Comparison of ENCODE assay signal across 1 cellular context in the genomic region with DNA sequence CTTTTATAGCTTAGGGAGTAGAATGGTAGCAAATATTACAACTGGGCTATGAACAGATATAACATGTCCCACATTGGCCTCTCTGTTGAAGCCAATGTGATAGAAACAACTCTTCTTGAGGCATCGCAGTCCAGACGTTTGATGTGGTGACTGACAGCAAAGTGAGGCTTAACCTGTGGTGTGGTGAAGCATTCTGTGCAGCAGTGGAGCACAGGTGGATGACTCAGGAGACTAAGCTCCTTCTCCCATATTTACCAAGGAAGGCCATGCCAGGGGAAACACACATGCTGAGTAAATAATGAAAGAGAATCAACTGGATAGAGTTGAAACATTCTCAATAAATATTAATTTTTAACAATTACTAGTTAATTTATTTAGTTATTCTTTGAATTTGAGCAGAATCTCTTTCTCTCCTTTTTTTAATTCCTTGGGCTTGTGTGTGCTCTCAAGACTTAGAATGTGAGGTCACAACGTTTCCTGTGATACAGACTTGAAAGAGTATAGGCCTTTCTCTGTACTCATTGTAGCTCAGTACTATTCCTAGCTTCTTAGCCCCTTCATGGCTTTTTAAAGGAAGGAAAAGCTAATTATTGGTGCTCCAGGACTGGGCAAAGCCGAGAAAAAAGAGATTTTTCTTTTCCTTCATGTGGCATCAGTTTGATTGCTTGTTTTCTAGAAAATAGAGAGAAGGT.
TF ChIP-seq lines count a peak whose summit lies in the region.

No MANE protein-coding gene starts in this region.

TF ChIP-seq in GM23338, 12 proteins besides CTCF, POLR2A, EP300 and RAD21:
- TF ChIP-seq ZNF114 (CRISPR knock-in tag; IDR thresholded peaks at IDR 0.05) (no peak), CREB1 (CRISPR knock-in tag; IDR thresholded peaks at IDR 0.05; ENCODE audit: low read depth) (no peak), JUNB (IDR thresholded peaks at IDR 0.05; ENCODE audit: unreplicated experiment) (no peak), NANOG (IDR thresholded peaks at IDR 0.05; ENCODE audit: borderline replicate concordance) (no peak), EZH2 (IDR thresholded peaks at IDR 0.05; ENCODE audit: low read depth, unreplicated experiment) (no peak), POLR2AphosphoS5 (IDR thresholded peaks at IDR 0.05; ENCODE audit: low read depth) (no peak), STAT1 (IDR thresholded peaks at IDR 0.05; ENCODE audit: unreplicated experiment) (no peak), EZH2phosphoT487 (IDR thresholded peaks at IDR 0.05; ENCODE audit: unreplicated experiment) (no peak), ZNF331 (CRISPR knock-in tag; IDR thresholded peaks at IDR 0.05; ENCODE audit: low read depth) (no peak)
- TF ChIP-seq, protein P1, sequence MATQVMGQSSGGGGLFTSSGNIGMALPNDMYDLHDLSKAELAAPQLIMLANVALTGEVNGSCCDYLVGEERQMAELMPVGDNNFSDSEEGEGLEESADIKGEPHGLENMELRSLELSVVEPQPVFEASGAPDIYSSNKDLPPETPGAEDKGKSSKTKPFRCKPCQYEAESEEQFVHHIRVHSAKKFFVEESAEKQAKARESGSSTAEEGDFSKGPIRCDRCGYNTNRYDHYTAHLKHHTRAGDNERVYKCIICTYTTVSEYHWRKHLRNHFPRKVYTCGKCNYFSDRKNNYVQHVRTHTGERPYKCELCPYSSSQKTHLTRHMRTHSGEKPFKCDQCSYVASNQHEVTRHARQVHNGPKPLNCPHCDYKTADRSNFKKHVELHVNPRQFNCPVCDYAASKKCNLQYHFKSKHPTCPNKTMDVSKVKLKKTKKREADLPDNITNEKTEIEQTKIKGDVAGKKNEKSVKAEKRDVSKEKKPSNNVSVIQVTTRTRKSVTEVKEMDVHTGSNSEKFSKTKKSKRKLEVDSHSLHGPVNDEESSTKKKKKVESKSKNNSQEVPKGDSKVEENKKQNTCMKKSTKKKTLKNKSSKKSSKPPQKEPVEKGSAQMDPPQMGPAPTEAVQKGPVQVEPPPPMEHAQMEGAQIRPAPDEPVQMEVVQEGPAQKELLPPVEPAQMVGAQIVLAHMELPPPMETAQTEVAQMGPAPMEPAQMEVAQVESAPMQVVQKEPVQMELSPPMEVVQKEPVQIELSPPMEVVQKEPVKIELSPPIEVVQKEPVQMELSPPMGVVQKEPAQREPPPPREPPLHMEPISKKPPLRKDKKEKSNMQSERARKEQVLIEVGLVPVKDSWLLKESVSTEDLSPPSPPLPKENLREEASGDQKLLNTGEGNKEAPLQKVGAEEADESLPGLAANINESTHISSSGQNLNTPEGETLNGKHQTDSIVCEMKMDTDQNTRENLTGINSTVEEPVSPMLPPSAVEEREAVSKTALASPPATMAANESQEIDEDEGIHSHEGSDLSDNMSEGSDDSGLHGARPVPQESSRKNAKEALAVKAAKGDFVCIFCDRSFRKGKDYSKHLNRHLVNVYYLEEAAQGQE (IDR thresholded peaks at IDR 0.05; ENCODE audit: unreplicated experiment): no peak
- TF ChIP-seq, protein P2, sequence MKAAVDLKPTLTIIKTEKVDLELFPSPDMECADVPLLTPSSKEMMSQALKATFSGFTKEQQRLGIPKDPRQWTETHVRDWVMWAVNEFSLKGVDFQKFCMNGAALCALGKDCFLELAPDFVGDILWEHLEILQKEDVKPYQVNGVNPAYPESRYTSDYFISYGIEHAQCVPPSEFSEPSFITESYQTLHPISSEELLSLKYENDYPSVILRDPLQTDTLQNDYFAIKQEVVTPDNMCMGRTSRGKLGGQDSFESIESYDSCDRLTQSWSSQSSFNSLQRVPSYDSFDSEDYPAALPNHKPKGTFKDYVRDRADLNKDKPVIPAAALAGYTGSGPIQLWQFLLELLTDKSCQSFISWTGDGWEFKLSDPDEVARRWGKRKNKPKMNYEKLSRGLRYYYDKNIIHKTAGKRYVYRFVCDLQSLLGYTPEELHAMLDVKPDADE (IDR thresholded peaks at IDR 0.05): no peak
- TF ChIP-seq, protein P3, sequence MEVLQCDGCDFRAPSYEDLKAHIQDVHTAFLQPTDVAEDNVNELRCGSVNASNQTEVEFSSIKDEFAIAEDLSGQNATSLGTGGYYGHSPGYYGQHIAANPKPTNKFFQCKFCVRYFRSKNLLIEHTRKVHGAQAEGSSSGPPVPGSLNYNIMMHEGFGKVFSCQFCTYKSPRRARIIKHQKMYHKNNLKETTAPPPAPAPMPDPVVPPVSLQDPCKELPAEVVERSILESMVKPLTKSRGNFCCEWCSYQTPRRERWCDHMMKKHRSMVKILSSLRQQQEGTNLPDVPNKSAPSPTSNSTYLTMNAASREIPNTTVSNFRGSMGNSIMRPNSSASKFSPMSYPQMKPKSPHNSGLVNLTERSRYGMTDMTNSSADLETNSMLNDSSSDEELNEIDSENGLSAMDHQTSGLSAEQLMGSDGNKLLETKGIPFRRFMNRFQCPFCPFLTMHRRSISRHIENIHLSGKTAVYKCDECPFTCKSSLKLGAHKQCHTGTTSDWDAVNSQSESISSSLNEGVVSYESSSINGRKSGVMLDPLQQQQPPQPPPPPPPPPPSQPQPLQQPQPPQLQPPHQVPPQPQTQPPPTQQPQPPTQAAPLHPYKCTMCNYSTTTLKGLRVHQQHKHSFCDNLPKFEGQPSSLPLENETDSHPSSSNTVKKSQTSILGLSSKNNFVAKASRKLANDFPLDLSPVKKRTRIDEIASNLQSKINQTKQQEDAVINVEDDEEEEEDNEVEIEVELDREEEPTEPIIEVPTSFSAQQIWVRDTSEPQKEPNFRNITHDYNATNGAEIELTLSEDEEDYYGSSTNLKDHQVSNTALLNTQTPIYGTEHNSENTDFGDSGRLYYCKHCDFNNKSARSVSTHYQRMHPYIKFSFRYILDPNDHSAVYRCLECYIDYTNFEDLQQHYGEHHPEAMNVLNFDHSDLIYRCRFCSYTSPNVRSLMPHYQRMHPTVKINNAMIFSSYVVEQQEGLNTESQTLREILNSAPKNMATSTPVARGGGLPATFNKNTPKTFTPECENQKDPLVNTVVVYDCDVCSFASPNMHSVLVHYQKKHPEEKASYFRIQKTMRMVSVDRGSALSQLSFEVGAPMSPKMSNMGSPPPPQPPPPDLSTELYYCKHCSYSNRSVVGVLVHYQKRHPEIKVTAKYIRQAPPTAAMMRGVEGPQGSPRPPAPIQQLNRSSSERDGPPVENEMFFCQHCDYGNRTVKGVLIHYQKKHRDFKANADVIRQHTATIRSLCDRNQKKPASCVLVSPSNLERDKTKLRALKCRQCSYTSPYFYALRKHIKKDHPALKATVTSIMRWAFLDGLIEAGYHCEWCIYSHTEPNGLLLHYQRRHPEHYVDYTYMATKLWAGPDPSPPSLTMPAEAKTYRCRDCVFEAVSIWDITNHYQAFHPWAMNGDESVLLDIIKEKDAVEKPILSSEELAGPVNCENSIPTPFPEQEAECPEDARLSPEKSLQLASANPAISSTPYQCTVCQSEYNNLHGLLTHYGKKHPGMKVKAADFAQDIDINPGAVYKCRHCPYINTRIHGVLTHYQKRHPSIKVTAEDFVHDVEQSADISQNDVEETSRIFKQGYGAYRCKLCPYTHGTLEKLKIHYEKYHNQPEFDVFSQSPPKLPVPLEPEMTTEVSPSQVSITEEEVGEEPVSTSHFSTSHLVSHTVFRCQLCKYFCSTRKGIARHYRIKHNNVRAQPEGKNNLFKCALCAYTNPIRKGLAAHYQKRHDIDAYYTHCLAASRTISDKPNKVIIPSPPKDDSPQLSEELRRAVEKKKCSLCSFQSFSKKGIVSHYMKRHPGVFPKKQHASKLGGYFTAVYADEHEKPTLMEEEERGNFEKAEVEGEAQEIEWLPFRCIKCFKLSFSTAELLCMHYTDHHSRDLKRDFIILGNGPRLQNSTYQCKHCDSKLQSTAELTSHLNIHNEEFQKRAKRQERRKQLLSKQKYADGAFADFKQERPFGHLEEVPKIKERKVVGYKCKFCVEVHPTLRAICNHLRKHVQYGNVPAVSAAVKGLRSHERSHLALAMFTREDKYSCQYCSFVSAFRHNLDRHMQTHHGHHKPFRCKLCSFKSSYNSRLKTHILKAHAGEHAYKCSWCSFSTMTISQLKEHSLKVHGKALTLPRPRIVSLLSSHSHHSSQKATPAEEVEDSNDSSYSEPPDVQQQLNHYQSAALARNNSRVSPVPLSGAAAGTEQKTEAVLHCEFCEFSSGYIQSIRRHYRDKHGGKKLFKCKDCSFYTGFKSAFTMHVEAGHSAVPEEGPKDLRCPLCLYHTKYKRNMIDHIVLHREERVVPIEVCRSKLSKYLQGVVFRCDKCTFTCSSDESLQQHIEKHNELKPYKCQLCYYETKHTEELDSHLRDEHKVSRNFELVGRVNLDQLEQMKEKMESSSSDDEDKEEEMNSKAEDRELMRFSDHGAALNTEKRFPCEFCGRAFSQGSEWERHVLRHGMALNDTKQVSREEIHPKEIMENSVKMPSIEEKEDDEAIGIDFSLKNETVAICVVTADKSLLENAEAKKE (CRISPR knock-in tag; IDR thresholded peaks at IDR 0.05): no peak
